Comparison of ENCODE assay signal across 28 cellular contexts in the genomic region with DNA sequence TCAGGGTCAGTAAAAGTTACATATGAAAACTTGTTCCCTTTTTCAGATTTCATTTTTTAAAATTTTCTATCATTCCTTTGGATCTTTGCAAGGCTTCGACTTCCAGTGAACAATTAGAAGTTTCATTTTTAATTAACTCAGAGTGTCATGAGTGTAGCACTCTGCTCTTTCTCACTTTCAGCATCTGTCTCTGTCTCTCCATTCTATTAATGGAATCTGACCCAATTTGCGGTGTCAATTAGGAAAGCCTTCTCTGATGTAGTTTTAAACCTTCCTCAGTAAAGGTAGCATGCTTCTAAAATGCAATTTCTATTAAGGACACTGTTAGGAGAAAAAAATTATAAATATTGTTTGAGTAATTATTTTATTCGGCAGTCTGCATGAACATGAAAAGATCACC.
"Had no signal": no experiment of that assay in that cellular context is flagged by ENCODE, and none has a peak within 500 bp of the region (broad histone marks: within the 10 kb centered on the region; RNA-seq: fewer than 3 reads in every experiment).

No MANE protein-coding gene starts in this region.

- H3K4me1 ChIP-seq: colonic mucosa, pancreas, upper lobe of right lung, uterus had no signal

- H3K27ac ChIP-seq: colonic mucosa, esophagus muscularis mucosa, neutrophil, pancreas, sigmoid colon, skin epidermis, suprapubic skin, transverse colon, upper lobe of right lung, uterus had no signal

- H3K4me3 Mint-ChIP-seq: dendritic cell treated with granulocyte-macrophage colony-stimulating factor and Interleukin-4, amounts not matched to agents 40 ng/mL and 50 ng/mL, for 4 days; immature natural killer cell; memory B cell; naive B cell; natural killer cell treated with Interleukin-12 subunit alpha and Interleukin-12 subunit beta and Interleukin-15 and Interleukin-18, amount 100 ng/mL, for 72 hours; neural crest cell; stimulated activated naive B cell treated with anti-CD40 and anti-IgM and Interleukin-4, amounts not matched to agents 10 μg/mL and 1 μg/mL and 100 μg/mL, for 72 hours; stimulated activated naive CD8-positive, alpha-beta T cell treated with anti-CD3 and anti-CD28 coated beads, Interleukin-15, Interleukin-2, amounts not matched to agents 100 ng/mL and 50 ng/mL, for 24 hours had no signal

- H3K4me1 Mint-ChIP-seq: memory B cell, neural crest cell had no signal

- ATAC-seq: left colon; natural killer cell treated with Interleukin-12 subunit alpha and Interleukin-12 subunit beta and Interleukin-15 and Interleukin-18, amount 100 ng/mL, for 72 hours; right cardiac atrium; stimulated activated naive B cell treated with anti-CD40 and anti-IgM and Interleukin-4, amounts not matched to agents 10 μg/mL and 1 μg/mL and 100 μg/mL, for 72 hours; upper lobe of right lung had no signal

- H3K9me3 Mint-ChIP-seq: dendritic cell treated with granulocyte-macrophage colony-stimulating factor and Interleukin-4, amounts not matched to agents 40 ng/mL and 50 ng/mL, for 4 days; immature natural killer cell; memory B cell; naive B cell; natural killer cell treated with Interleukin-12 subunit alpha and Interleukin-12 subunit beta and Interleukin-15 and Interleukin-18, amount 100 ng/mL, for 72 hours had no signal

- H3K27ac Mint-ChIP-seq: dendritic cell treated with granulocyte-macrophage colony-stimulating factor and Interleukin-4, amounts not matched to agents 40 ng/mL and 50 ng/mL, for 4 days; memory B cell; natural killer cell treated with Interleukin-12 subunit alpha and Interleukin-12 subunit beta and Interleukin-15 and Interleukin-18, amount 100 ng/mL, for 72 hours; stimulated activated naive B cell treated with anti-CD40 and anti-IgM and Interleukin-4, amounts not matched to agents 10 μg/mL and 1 μg/mL and 100 μg/mL, for 72 hours; stimulated activated naive CD8-positive, alpha-beta T cell treated with anti-CD3 and anti-CD28 coated beads, Interleukin-15, Interleukin-2, amounts not matched to agents 100 ng/mL and 50 ng/mL, for 24 hours had no signal

- DNase-seq: colonic mucosa; effector memory CD4-positive, alpha-beta T cell; foreskin melanocyte; hypothalamus; immature natural killer cell; islet precursor cell; kidney glomerular epithelial cell; left colon; naive B cell; pancreas; right cardiac atrium; sigmoid colon; stimulated activated CD4-positive, alpha-beta T cell treated with anti-CD3 and anti-CD28 coated beads, Interleukin-15, amount 100 ng/mL, for 24 hours; stimulated activated CD4-positive, alpha-beta T cell treated with anti-CD3 and anti-CD28 coated beads, Interleukin-2, amount 100 ng/mL, for 48 hours; stimulated activated naive B cell treated with anti-CD40 and anti-IgM and Interleukin-4, amounts not matched to agents 10 μg/mL and 1 μg/mL and 100 μg/mL, for 72 hours; transverse colon; upper lobe of right lung; uterus had no signal

- H3K36me3 ChIP-seq: uterus had no signal

- H3K4me3 ChIP-seq: colonic mucosa, esophagus muscularis mucosa, lung, pancreas, sigmoid colon, skin epidermis, suprapubic skin, transverse colon, upper lobe of right lung, uterus had no signal

- H3K9me3 ChIP-seq: colonic mucosa, esophagus muscularis mucosa, neutrophil, pancreas, sigmoid colon, suprapubic skin, transverse colon, upper lobe of right lung, uterus had no signal

- H3K27me3 ChIP-seq: colonic mucosa, esophagus muscularis mucosa, neutrophil, pancreas, sigmoid colon, suprapubic skin, transverse colon, upper lobe of right lung, uterus had no signal

- H3K27me3 Mint-ChIP-seq: dendritic cell treated with granulocyte-macrophage colony-stimulating factor and Interleukin-4, amounts not matched to agents 40 ng/mL and 50 ng/mL, for 4 days; memory B cell; naive B cell; natural killer cell treated with Interleukin-12 subunit alpha and Interleukin-12 subunit beta and Interleukin-15 and Interleukin-18, amount 100 ng/mL, for 72 hours; stimulated activated naive B cell treated with anti-CD40 and anti-IgM and Interleukin-4, amounts not matched to agents 10 μg/mL and 1 μg/mL and 100 μg/mL, for 72 hours; stimulated activated naive CD8-positive, alpha-beta T cell treated with anti-CD3 and anti-CD28 coated beads, Interleukin-15, Interleukin-2, amounts not matched to agents 100 ng/mL and 50 ng/mL, for 24 hours had no signal
